23 cellular contexts compared by ENCODE assay signal in the genomic region with DNA sequence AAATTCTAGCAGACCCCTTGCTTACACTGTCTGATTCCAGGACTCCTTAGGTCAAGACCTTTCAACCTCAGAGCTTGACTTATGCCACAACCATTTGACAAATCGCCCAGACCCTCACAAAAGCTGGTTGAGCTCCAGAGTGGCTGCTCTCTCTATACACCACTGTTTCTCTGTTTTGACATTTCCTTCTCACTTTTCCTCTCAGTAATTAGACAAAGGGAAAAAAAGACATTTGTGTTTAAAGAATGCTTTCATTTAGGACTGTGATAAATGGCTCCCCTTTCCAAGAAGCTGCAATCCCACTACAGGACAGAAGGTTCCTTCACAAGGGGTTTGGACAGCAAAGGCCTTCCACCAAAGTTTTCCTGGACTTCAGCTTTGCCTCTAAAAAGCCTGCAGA.
"Had no signal": no experiment of that assay in that cellular context is flagged by ENCODE, and none has a peak within 500 bp of the region (broad histone marks: within the 10 kb centered on the region; RNA-seq: fewer than 3 reads in every experiment).

No MANE protein-coding gene starts in this region.

- H3K27ac Mint-ChIP-seq: activated naive CD4-positive, alpha-beta T cell treated with anti-CD3 and anti-CD28 coated beads, Interleukin-2, amount 50 U/mL, for 24 hours; effector memory CD8-positive, alpha-beta T cell; natural killer cell; stimulated activated effector memory CD8-positive, alpha-beta T cell treated with anti-CD3 and anti-CD28 coated beads, Interleukin-12 subunit alpha, Interleukin-12 subunit beta, amount 100 ng/mL, for 72 hours; T-helper 17 cell; type B pancreatic cell had no signal

- H3K4me1 ChIP-seq: ascending aorta, psoas muscle, sigmoid colon, testis had no signal

- ATAC-seq: effector memory CD8-positive, alpha-beta T cell; left ventricle myocardium superior; natural killer cell; psoas muscle; stimulated activated effector memory CD8-positive, alpha-beta T cell treated with anti-CD3 and anti-CD28 coated beads, Interleukin-12 subunit alpha, Interleukin-12 subunit beta, amount 100 ng/mL, for 72 hours; T-helper 17 cell had no signal

- DNase-seq: activated CD4-positive, alpha-beta T cell treated with anti-CD3 and anti-CD28 coated beads, Interleukin-2, amount 50 U/mL, for 1 hour; activated CD4-positive, CD25-positive, alpha-beta regulatory T cell treated with anti-CD3 and anti-CD28 coated beads, Interleukin-2, amount 50 U/mL, for 72 hours; activated CD8-positive, alpha-beta memory T cell treated with anti-CD3 and anti-CD28 coated beads for 24 hours; activated CD8-positive, alpha-beta memory T cell treated with anti-CD3 and anti-CD28 coated beads, Interleukin-2, amount 50 U/mL, for 48 hours; activated effector memory CD4-positive, alpha-beta T cell treated with Interleukin-2 at 50 U/mL for 16 hours; activated T-cell treated with anti-CD3 and anti-CD28 coated beads, Interleukin-2, amount 50 U/mL, for 48 hours; effector memory CD8-positive, alpha-beta T cell; left ventricle myocardium superior; mesenchymal stem cell; natural killer cell; occipital lobe; psoas muscle; sigmoid colon; stimulated activated CD4-positive, alpha-beta T cell treated with anti-CD3 and anti-CD28 coated beads, Interleukin-4, amount 100 ng/mL, for 24 hours; stomach; T-helper 17 cell; testis had no signal

- H3K9me3 ChIP-seq: ascending aorta, psoas muscle, sigmoid colon, testis had no signal

- H3K4me3 ChIP-seq: ascending aorta, psoas muscle, sigmoid colon, stomach, testis had no signal

- H3K36me3 Mint-ChIP-seq: activated naive CD4-positive, alpha-beta T cell treated with anti-CD3 and anti-CD28 coated beads, Interleukin-2, amount 50 U/mL, for 24 hours; natural killer cell; stimulated activated effector memory CD8-positive, alpha-beta T cell treated with anti-CD3 and anti-CD28 coated beads, Interleukin-12 subunit alpha, Interleukin-12 subunit beta, amount 100 ng/mL, for 72 hours; type B pancreatic cell had no signal

- H3K27me3 Mint-ChIP-seq: activated naive CD4-positive, alpha-beta T cell treated with anti-CD3 and anti-CD28 coated beads, Interleukin-2, amount 50 U/mL, for 24 hours; effector memory CD8-positive, alpha-beta T cell; T-helper 17 cell had no signal

- FAIRE-seq: bronchial epithelial cell had no signal

- H3K9me3 Mint-ChIP-seq: activated naive CD4-positive, alpha-beta T cell treated with anti-CD3 and anti-CD28 coated beads, Interleukin-2, amount 50 U/mL, for 24 hours; type B pancreatic cell had no signal

- H3K27me3 ChIP-seq: ascending aorta, sigmoid colon, stomach, testis had no signal

- H3K4me1 Mint-ChIP-seq: activated naive CD4-positive, alpha-beta T cell treated with anti-CD3 and anti-CD28 coated beads, Interleukin-2, amount 50 U/mL, for 24 hours; natural killer cell; stimulated activated effector memory CD8-positive, alpha-beta T cell treated with anti-CD3 and anti-CD28 coated beads, Interleukin-12 subunit alpha, Interleukin-12 subunit beta, amount 100 ng/mL, for 72 hours; T-helper 17 cell had no signal

- H3K36me3 ChIP-seq: ascending aorta, sigmoid colon, stomach had no signal

- H3K27ac ChIP-seq: ascending aorta, psoas muscle, sigmoid colon, stomach, testis, VCaP had no signal

- H3K4me3 Mint-ChIP-seq: activated naive CD4-positive, alpha-beta T cell treated with anti-CD3 and anti-CD28 coated beads, Interleukin-2, amount 50 U/mL, for 24 hours; effector memory CD8-positive, alpha-beta T cell; natural killer cell; stimulated activated effector memory CD8-positive, alpha-beta T cell treated with anti-CD3 and anti-CD28 coated beads, Interleukin-12 subunit alpha, Interleukin-12 subunit beta, amount 100 ng/mL, for 72 hours; T-helper 17 cell; type B pancreatic cell had no signal
